In the genomic region with DNA sequence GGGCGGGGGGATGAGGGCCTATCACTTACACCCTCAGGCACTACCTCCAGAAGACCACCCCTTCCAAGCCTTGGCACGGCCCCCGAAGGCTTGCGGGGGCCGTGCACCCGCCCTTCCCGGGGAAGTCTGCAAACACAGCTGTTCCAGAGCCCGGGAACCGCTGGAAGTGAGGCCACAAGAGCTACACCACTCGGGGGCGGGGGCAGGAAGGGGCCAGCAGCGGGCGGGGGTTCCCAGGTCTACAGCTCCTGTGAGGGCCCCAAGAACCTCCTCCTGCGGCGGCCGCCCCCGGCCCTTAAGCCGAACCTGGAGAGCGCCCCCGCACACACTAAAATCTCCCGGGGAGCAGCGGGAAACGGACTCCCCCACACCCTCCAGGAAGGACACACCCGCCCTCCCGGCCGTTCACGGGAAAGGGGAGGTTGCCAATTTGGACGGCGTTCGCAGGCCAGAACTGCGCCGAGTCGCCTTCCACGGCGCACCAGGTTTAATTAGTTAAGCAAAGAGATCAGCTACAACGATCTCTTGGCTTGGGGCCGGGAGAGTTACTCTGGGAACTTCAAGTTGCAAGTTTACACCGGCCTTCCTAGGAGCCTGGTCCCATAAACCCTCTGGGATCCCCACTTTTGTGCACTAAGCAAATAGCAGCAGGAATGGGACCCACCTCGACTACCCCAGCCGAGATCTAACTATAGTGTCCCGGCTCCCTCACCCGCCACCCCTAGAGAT, we compare ENCODE assay signal across 8 cellular contexts. TPM values are rescaled to one million over a fixed set of nuclear protein-coding genes. Genes with fewer than 3 reads are reported as not detected.
DNase-seq lines count a peak whose midpoint lies in the region; ATAC-seq and TF ChIP-seq lines count a peak whose summit lies in the region.

No MANE protein-coding gene starts in this region.

- no peak overlapping the region for H2AFZ ChIP-seq in SU-DHL-6 (ENCODE audit: low read depth, low read length, severe bottlenecking)

- ATAC-seq in aorta (ENCODE audit: low FRiP score), result peak; percentile 46
- ATAC-seq in HG02798 (IDR thresholded peaks at IDR 0.05; ENCODE audit: poor library complexity, unreplicated experiment), result no peak

- H3K9ac ChIP-seq in SU-DHL-6 (ENCODE audit: low read length) (no peak overlapping the region), muscle layer of colon (ENCODE audit: low read length) (peak overlapping the region; percentile 73)

- H3K4me1 ChIP-seq in muscle layer of colon (ENCODE audit: insufficient read depth, low read length), result peaks cover 45% of the 10 kb centered on the region
- H3K4me1 ChIP-seq in aorta (ENCODE audit: control insufficient read depth in 1 of 2, insufficient read depth in 2 of 2, low read length in 2 of 2), result peaks cover 0 to 2% of the 10 kb centered on the region in 2 donors

- no peaks in the 10 kb centered on the region for H4K20me1 ChIP-seq in SU-DHL-6 (ENCODE audit: low read depth, low read length)

- peak; percentile 43 to 53 for DNase-seq in AML-193 (lab: John Stamatoyannopoulos, UW)
- DNase-seq in H4 (ENCODE audit: low spot score), result peak; percentile 45
- peak; percentile 30 for DNase-seq in epithelial cell of esophagus (ENCODE audit: low read depth)
- peak in 1 of 2 donors; percentile 88 for DNase-seq in aorta
- DNase-seq in NCI-H187 (lab: John Stamatoyannopoulos, UW), result no peak

- H3F3A ChIP-seq in SU-DHL-6 (ENCODE audit: insufficient read depth), result peaks cover 5% of the 10 kb centered on the region; the same call in 1 of the 2 replicates

- no peaks in the 10 kb centered on the region for H3K9me2 ChIP-seq in SU-DHL-6 (replicated peaks; ENCODE audit: insufficient read depth, low read length)

- no peaks in the 10 kb centered on the region for H3K27me3 ChIP-seq in SU-DHL-6 (ENCODE audit: low read length)
- no peaks in the 10 kb centered on the region for H3K27me3 ChIP-seq in muscle layer of colon (ENCODE audit: control insufficient read depth in 1 of 2, insufficient read depth in 2 of 2, low read length in 2 of 2)
- no peaks in the 10 kb centered on the region for H3K27me3 ChIP-seq in aorta (ENCODE audit: control insufficient read depth in 1 of 2, insufficient read depth in 2 of 2, low read length in 1 of 2)

- peak overlapping the region; percentile 80 for H3K4me2 ChIP-seq in SU-DHL-6 (ENCODE audit: low read depth, low read length, poor library complexity, severe bottlenecking)

- no peaks in the 10 kb centered on the region for H3K36me3 ChIP-seq in SU-DHL-6 (ENCODE audit: low read length)
- peaks cover 8% of the 10 kb centered on the region for H3K36me3 ChIP-seq in muscle layer of colon (ENCODE audit: insufficient read depth, low read length)
- no peaks in the 10 kb centered on the region for H3K36me3 ChIP-seq in aorta (ENCODE audit: control insufficient read depth in 1 of 2, insufficient read depth in 2 of 2, low read length in 1 of 2)

- intact Hi-C loops in aorta (cut with DNase I), result loop anchor here (5.0 to 10.0 kb wide), 6 partner anchors 35 to 873 kb away; no protein-coding TSS in a partner anchor

- WGBS in aorta, 2 donors, result 0 to 1% methylated on average over 41 to 42 of the region's 42 CpGs

- no peak for TF ChIP-seq CTCF in SU-DHL-6 (IDR thresholded peaks at IDR 0.05; ENCODE audit: insufficient read depth, low read length, poor library complexity, severe bottlenecking)
- TF ChIP-seq CTCF in epithelial cell of esophagus (IDR thresholded peaks at IDR 0.05; ENCODE audit: insufficient read depth, low read depth, low read length, missing control alignments), result no peak

- H3K4me3 ChIP-seq in SU-DHL-6 (ENCODE audit: insufficient read depth, low read length, poor library complexity, severe bottlenecking) (no peak overlapping the region), epithelial cell of esophagus (ENCODE audit: low read length) (peak overlapping the region; percentile 98), muscle layer of colon (ENCODE audit: low read depth in 1 of 2, low read length in 2 of 2) (peak overlapping the region; percentile 89 to 93), aorta (ENCODE audit: low read length in 2 of 2) (peak overlapping the region; percentile 93 to 97)

- H3K27ac ChIP-seq in SU-DHL-6 (ENCODE audit: low read depth, low read length), result no peak overlapping the region
- H3K27ac ChIP-seq in muscle layer of colon (ENCODE audit: low read depth, low read length), result peak overlapping the region; percentile 97
- H3K27ac ChIP-seq in aorta (ENCODE audit: low read depth in 1 of 2, low read length in 2 of 2), result peak overlapping the region; percentile 16 to 78

- H3K79me2 ChIP-seq in SU-DHL-6 (ENCODE audit: insufficient read depth, low read length), result no peaks in the 10 kb centered on the region

- no peaks in the 10 kb centered on the region for H3K9me3 ChIP-seq in SU-DHL-6 (ENCODE audit: insufficient read depth, low read length)
- no peaks in the 10 kb centered on the region for H3K9me3 ChIP-seq in muscle layer of colon (ENCODE audit: low read length)
- H3K9me3 ChIP-seq in aorta (ENCODE audit: control insufficient read depth, low read length), result no peaks in the 10 kb centered on the region

RNA-seq across cellular contexts. Expression of a gene that starts 1.8 kb away (rescaled TPM):
- 8.4 and 9.9 TPM in 2 replicates for total RNA-seq in H4 (2014; rRNA removed; shearing (Covaris generic))
- 100 to 1,000 TPM; 133 to 226 TPM for total RNA-seq in aorta
- 100 to 1,000 TPM in 1 of 2 donors, 10 to 100 TPM in 1; 22.4 to 166 TPM for polyA plus RNA-seq in aorta

Comparison
In these comparisons a context has a peak if more than half of its experiments do, and no peak if none do; other contexts are left out.
1. DNase-seq: peak in AML-193 (2 of 2), H4 (single experiment) and epithelial cell of esophagus (single experiment); none in NCI-H187 (0 of 2).
2. RNA of a gene that starts 1.8 kb away (total RNA-seq): 133 to 226 TPM in aorta; 8.4 to 9.9 TPM in H4; every median in the first group is over 10 times any median in the second.